ENCODE assay signal across 17 cellular contexts in the genomic region with DNA sequence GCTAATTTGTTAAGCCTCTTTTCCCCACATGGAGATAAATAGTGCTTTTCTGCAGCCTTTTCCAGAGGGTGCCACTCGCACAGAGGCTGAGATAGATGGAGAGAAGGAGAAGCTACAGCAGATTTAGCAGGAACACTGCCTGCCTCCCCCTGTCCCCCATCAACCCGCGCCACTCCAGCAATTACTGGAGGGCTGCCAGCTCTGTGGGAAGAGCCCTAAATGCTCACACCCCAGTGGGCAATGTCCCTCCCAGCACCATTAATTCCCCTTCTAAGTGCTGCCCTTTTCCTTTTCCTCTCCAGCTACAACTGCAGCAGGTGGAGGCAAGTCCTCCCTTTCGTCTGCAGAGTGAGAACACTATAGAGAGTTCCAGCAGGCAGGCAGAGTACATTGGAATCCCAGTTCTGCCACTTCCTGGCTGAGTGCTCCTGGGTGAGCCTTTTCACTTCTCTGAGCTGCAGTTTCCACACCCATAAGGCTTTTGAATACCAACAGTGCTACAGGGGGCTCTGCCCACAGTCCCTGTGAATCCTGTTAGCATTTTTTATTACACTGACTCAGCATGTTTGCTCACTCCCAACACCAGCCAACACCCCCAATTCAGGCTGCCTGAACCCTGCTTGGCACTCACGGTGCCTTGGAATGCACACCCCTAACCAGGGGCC.
A peak's percentile ranks its signal among the peaks of the same experiment; 100 is the strongest.
DNase-seq lines count a peak whose midpoint lies in the region; ATAC-seq and TF ChIP-seq lines count a peak whose summit lies in the region.
"Had no signal": no experiment of that assay in that cellular context is flagged by ENCODE, and none has a peak within 500 bp of the region (broad histone marks: within the 10 kb centered on the region; RNA-seq: fewer than 3 reads in every experiment).

No MANE protein-coding gene starts in this region.

- H3K4me3 ChIP-seq in heart right ventricle, result no peak overlapping the region
- H3K4me3 ChIP-seq: ovary, skin epidermis had no signal

- H3K27me3 Mint-ChIP-seq in WTC11 (ENCODE audit: low read depth), result no peaks in the 10 kb centered on the region
- peaks cover 12% of the 10 kb centered on the region for H3K27me3 Mint-ChIP-seq in nephron (ENCODE audit: low read depth)

- H3K27me3 ChIP-seq in heart right ventricle, result peaks cover 0 to 4% (median 0%) of the 10 kb centered on the region in 7 donors
- H3K27me3 ChIP-seq: ovary had no signal

- no peaks in the 10 kb centered on the region for H3K36me3 ChIP-seq in heart right ventricle
- H3K36me3 ChIP-seq: ovary had no signal

- intact Hi-C loops in heart right ventricle (cut with DNase I), result no loop called here

- CTCF ChIA-PET in WTC11 (lab: Charles Lee), result no interaction called here

- WGBS in heart right ventricle, 2 donors, result 39 to 47% methylated on average over 5 of the region's 5 CpGs

- H3K27ac Mint-ChIP-seq in WTC11 (no peak overlapping the region), nephron (peak overlapping the region in 2 of 3 experiments; percentile 57 to 76)
- H3K27ac Mint-ChIP-seq: activated naive CD4-positive, alpha-beta T cell treated with anti-CD3 and anti-CD28 coated beads, Interleukin-2, amount 10 ng/mL, durations not matched to agents 7 days and 5 days; CD8-positive, alpha-beta memory T cell; stimulated activated memory B cell treated with anti-CD40 and anti-IgM and Interleukin-4, amounts not matched to agents 10 μg/mL and 1 μg/mL and 100 μg/mL, for 72 hours had no signal

- no peak for TF ChIP-seq CTCF in WTC11 (IDR thresholded peaks at IDR 0.05)
- no peak for TF ChIP-seq CTCF in nephron (IDR thresholded peaks at IDR 0.05; ENCODE audit: unreplicated experiment in 3 of 3)
- no peak for TF ChIP-seq CTCF in heart right ventricle (IDR thresholded peaks at IDR 0.05)

- no peaks in the 10 kb centered on the region for H3K36me3 Mint-ChIP-seq in WTC11
- H3K36me3 Mint-ChIP-seq in nephron (ENCODE audit: low read depth), result no peaks in the 10 kb centered on the region
- H3K36me3 Mint-ChIP-seq: activated naive CD4-positive, alpha-beta T cell treated with anti-CD3 and anti-CD28 coated beads, Interleukin-2, amount 10 ng/mL, durations not matched to agents 7 days and 5 days; CD8-positive, alpha-beta memory T cell; stimulated activated memory B cell treated with anti-CD40 and anti-IgM and Interleukin-4, amounts not matched to agents 10 μg/mL and 1 μg/mL and 100 μg/mL, for 72 hours had no signal

- H3K27ac ChIP-seq in heart right ventricle, result no peak overlapping the region
- H3K27ac ChIP-seq: ovary, skin epidermis had no signal

- H3K4me3 Mint-ChIP-seq in WTC11, result no peak overlapping the region
- H3K4me3 Mint-ChIP-seq in nephron, result no peak overlapping the region
- H3K4me3 Mint-ChIP-seq: activated naive CD4-positive, alpha-beta T cell treated with anti-CD3 and anti-CD28 coated beads, Interleukin-2, amount 10 ng/mL, durations not matched to agents 7 days and 5 days; CD8-positive, alpha-beta memory T cell; stimulated activated memory B cell treated with anti-CD40 and anti-IgM and Interleukin-4, amounts not matched to agents 10 μg/mL and 1 μg/mL and 100 μg/mL, for 72 hours had no signal

- POLR2A ChIA-PET in WTC11 (lab: Charles Lee), result no interaction called here

- 0 out of 2 replicates have a peak, but pooled peaks cover 3% of the 10 kb centered on the region for H3K9me3 Mint-ChIP-seq in WTC11
- no peaks in the 10 kb centered on the region for H3K9me3 Mint-ChIP-seq in nephron
- H3K9me3 Mint-ChIP-seq: activated naive CD4-positive, alpha-beta T cell treated with anti-CD3 and anti-CD28 coated beads, Interleukin-2, amount 10 ng/mL, durations not matched to agents 7 days and 5 days; CD8-positive, alpha-beta memory T cell; stimulated activated memory B cell treated with anti-CD40 and anti-IgM and Interleukin-4, amounts not matched to agents 10 μg/mL and 1 μg/mL and 100 μg/mL, for 72 hours had no signal

- H3K4me1 Mint-ChIP-seq in WTC11 (peaks cover 18% of the 10 kb centered on the region), nephron (peaks cover 44% of the 10 kb centered on the region)
- H3K4me1 Mint-ChIP-seq: activated naive CD4-positive, alpha-beta T cell treated with anti-CD3 and anti-CD28 coated beads, Interleukin-2, amount 10 ng/mL, durations not matched to agents 7 days and 5 days; CD8-positive, alpha-beta memory T cell had no signal

- H3K4me1 ChIP-seq in heart right ventricle, result peaks cover 0 to 21% (median 3%) of the 10 kb centered on the region in 9 donors

- DNase-seq in DMS79 treated with DMSO at 0.1 percent for 48 hours (lab: John Stamatoyannopoulos, UW), result peak; percentile 9
- DNase-seq in DMS79 (lab: John Stamatoyannopoulos, UW), result no peak
- peak; percentile 21 for DNase-seq in NCI-H1092 (lab: John Stamatoyannopoulos, UW)
- DNase-seq in WTC11 (ENCODE audit: low spot score), result no peak
- no peak for DNase-seq in heart right ventricle
- no peak for DNase-seq in activated T-cell treated with anti-CD3 and anti-CD28 coated beads for 4 hours
- DNase-seq in KG1 (lab: John Stamatoyannopoulos, UW), result no peak
- DNase-seq: activated CD4-positive, CD25-positive, alpha-beta regulatory T cell treated with anti-CD3 and anti-CD28 coated beads, Interleukin-2, amount 50 U/mL, for 72 hours; activated CD8-positive, alpha-beta memory T cell treated with anti-CD3 and anti-CD28 coated beads, Interleukin-2, amount 50 U/mL, for 48 hours; activated naive CD4-positive, alpha-beta T cell treated with anti-CD3 and anti-CD28 coated beads, Interleukin-2, amount 10 ng/mL, durations not matched to agents 7 days and 5 days; CD8-positive, alpha-beta memory T cell; ovary; SIG-M5; trophoblast cell had no signal

- ATAC-seq in WTC11 (peak; percentile 58), heart right ventricle (no peak)
- ATAC-seq: stimulated activated memory B cell treated with anti-CD40 and anti-IgM and Interleukin-4, amounts not matched to agents 10 μg/mL and 1 μg/mL and 100 μg/mL, for 72 hours had no signal

- H3K9me3 ChIP-seq in heart right ventricle, result no peaks in the 10 kb centered on the region
- H3K9me3 ChIP-seq: ovary had no signal

TF ChIP-seq in WTC11, 78 proteins besides CTCF, POLR2A, EP300 and RAD21:
- TF ChIP-seq ZNF263 (CRISPR knock-in tag; IDR thresholded peaks at IDR 0.05; ENCODE audit: low read depth), result peak; percentile 51; the same call in 1 of the 2 replicates
- TF ChIP-seq, protein P1, sequence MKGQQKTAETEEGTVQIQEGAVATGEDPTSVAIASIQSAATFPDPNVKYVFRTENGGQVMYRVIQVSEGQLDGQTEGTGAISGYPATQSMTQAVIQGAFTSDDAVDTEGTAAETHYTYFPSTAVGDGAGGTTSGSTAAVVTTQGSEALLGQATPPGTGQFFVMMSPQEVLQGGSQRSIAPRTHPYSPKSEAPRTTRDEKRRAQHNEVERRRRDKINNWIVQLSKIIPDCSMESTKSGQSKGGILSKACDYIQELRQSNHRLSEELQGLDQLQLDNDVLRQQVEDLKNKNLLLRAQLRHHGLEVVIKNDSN (CRISPR knock-in tag; IDR thresholded peaks at IDR 0.05), result no peak

Comparison
In these comparisons a context has a peak if more than half of its experiments do, and no peak if none do; other contexts are left out.
1. DNase-seq: peak in DMS79 treated with DMSO at 0.1 percent for 48 hours (single experiment) and NCI-H1092 (single experiment); none in DMS79 (single experiment), WTC11 (single experiment), heart right ventricle (0 of 2), activated T-cell treated with anti-CD3 and anti-CD28 coated beads for 4 hours (single experiment) and KG1 (single experiment).